In the genomic region with DNA sequence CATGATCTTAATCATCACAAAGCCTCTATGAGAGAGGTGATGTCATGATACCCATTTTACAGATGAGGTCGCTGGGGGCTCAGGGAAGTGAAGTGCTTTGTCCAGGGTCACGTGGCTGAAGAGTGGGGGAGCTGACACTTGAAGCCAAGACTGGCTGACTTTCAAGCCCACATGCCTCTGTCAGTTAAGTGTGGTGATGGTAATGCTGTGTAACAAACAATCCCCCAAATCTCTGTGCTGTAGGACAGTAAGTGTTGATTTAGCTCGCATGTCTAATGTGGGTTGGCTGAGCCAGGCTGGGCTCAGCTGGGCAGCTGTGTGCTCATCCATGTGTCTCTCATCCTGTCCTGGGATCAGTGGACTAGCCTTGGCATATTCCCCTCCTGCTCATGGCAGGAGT, we compare ENCODE assay signal across 23 cellular contexts.
"Had no signal": no experiment of that assay in that cellular context is flagged by ENCODE, and none has a peak within 500 bp of the region (broad histone marks: within the 10 kb centered on the region; RNA-seq: fewer than 3 reads in every experiment).

No MANE protein-coding gene starts in this region.

- H3K27me3 ChIP-seq: adrenal gland, MG63 had no signal

- H3K4me1 ChIP-seq: adrenal gland had no signal

- H3K27ac ChIP-seq: adrenal gland had no signal

- H3K4me3 ChIP-seq: adrenal gland, MG63 had no signal

- DNase-seq: activated CD4-positive, alpha-beta T cell treated with anti-CD3 and anti-CD28 coated beads for 36 hours; activated CD4-positive, alpha-beta T cell treated with anti-CD3 and anti-CD28 coated beads, Interleukin-2, amount 10 ng/mL, durations not matched to agents 7 days and 5 days; activated CD4-positive, alpha-beta T cell treated with anti-CD3 and anti-CD28 coated beads, Interleukin-2, amount 50 U/mL, for 48 hours; activated CD8-positive, alpha-beta T cell treated with anti-CD3 and anti-CD28 coated beads, Interleukin-2, amount 10 ng/mL, durations not matched to agents 7 days and 5 days; activated gamma-delta T cell treated with Interleukin-2 at 50 U/mL for 16 hours; activated naive CD4-positive, alpha-beta T cell treated with anti-CD3 and anti-CD28 coated beads for 36 hours; activated T-cell treated with anti-CD3 and anti-CD28 coated beads, Interleukin-2, amount 50 U/mL, for 24 hours; adrenal gland; anterior cingulate cortex; caudate nucleus; Kasumi-1; KG1; MG63; NCI-H1048; NCI-H187 treated with DMSO at 0.1 percent for 48 hours; NCI-H2171 treated with DMSO at 0.1 percent for 48 hours; NCI-H2227 treated with DMSO at 0.1 percent for 48 hours; NCI-H446; NCI-H526 treated with DMSO at 0.1 percent for 48 hours; OCI-M1; Right ventricle myocardium superior; SW 1271; T1000 had no signal

- H3K9me3 ChIP-seq: adrenal gland, MG63 had no signal

- H3K36me3 ChIP-seq: adrenal gland, MG63 had no signal
